In the genomic region with DNA sequence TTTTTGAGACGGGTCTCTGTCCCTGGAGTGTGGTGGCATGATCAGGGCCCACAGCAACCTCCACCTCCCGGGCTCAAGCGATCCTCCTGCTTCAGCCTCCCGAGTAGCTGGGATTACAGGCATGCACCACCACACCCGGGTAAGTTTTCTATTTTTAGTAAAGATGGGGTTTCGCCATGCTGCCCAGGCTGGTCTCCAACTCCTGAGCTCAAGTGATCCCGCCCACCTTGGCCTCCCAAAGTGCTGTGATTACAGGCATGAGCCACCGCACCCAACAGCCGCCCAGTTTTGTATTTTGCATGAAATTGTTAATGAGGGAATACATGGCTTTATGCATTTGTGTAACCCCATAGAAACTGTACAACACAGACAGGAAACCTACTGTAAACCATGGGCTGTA, we compare ENCODE assay signal across 10 cellular contexts. TPM values are rescaled to one million over a fixed set of nuclear protein-coding genes. Genes with fewer than 3 reads are reported as not detected.
DNase-seq lines count a peak whose midpoint lies in the region; ATAC-seq and TF ChIP-seq lines count a peak whose summit lies in the region.
"Had no signal": no experiment of that assay in that cellular context is flagged by ENCODE, and none has a peak within 500 bp of the region (broad histone marks: within the 10 kb centered on the region; RNA-seq: fewer than 3 reads in every experiment).

No MANE protein-coding gene starts in this region.

- peaks cover 22% of the 10 kb centered on the region for H3F3A ChIP-seq in SU-DHL-6 (ENCODE audit: insufficient read depth)

- H3K4me3 Mint-ChIP-seq in activated T-cell treated with anti-CD3 and anti-CD28 coated beads, Interleukin-2, amount 50 U/mL, for 72 hours: peak overlapping the region; percentile 88 to 90

- no peaks in the 10 kb centered on the region for H3K27me3 Mint-ChIP-seq in activated T-cell treated with anti-CD3 and anti-CD28 coated beads, Interleukin-2, amount 50 U/mL, for 72 hours (ENCODE audit: low read depth)

- H3K36me3 Mint-ChIP-seq in activated T-cell treated with anti-CD3 and anti-CD28 coated beads, Interleukin-2, amount 50 U/mL, for 72 hours (ENCODE audit: insufficient read depth in 2 of 2): peaks cover 4 to 5% of the 10 kb centered on the region in 2 donors

- no peaks in the 10 kb centered on the region for H4K20me1 ChIP-seq in SU-DHL-6 (ENCODE audit: low read depth, low read length)

- TF ChIP-seq POLR2A in gastroesophageal sphincter (IDR thresholded peaks at IDR 0.05): no peak

- no peaks in the 10 kb centered on the region for H3K9me3 ChIP-seq in SU-DHL-6 (ENCODE audit: insufficient read depth, low read length)
- H3K9me3 ChIP-seq in gastroesophageal sphincter: no peaks in the 10 kb centered on the region
- H3K9me3 ChIP-seq in thoracic aorta: no peaks in the 10 kb centered on the region

- H2AFZ ChIP-seq in SU-DHL-6 (ENCODE audit: low read depth, low read length, severe bottlenecking): no peak overlapping the region

- H3K79me2 ChIP-seq in SU-DHL-6 (ENCODE audit: insufficient read depth, low read length): peaks cover 24% of the 10 kb centered on the region

- peaks cover 0 to 55% (median 13%) of the 10 kb centered on the region in 3 donors for H3K4me1 ChIP-seq in gastroesophageal sphincter
- H3K4me1 ChIP-seq in thoracic aorta (ENCODE audit: control insufficient read depth in 1 of 2, low read depth in 2 of 2): peaks cover 0 to 15% of the 10 kb centered on the region in 2 donors

- no peak overlapping the region for H3K27ac Mint-ChIP-seq in activated T-cell treated with anti-CD3 and anti-CD28 coated beads, Interleukin-2, amount 50 U/mL, for 72 hours

- TF ChIP-seq CTCF in SU-DHL-6 (IDR thresholded peaks at IDR 0.05; ENCODE audit: insufficient read depth, low read length, poor library complexity, severe bottlenecking) (no peak), gastroesophageal sphincter (IDR thresholded peaks at IDR 0.05) (no peak), thoracic aorta (IDR thresholded peaks at IDR 0.05) (no peak)

- peaks cover 53% of the 10 kb centered on the region for H3K4me1 Mint-ChIP-seq in activated T-cell treated with anti-CD3 and anti-CD28 coated beads, Interleukin-2, amount 50 U/mL, for 72 hours (ENCODE audit: low read depth)

- ATAC-seq in activated T-cell treated with anti-CD3 and anti-CD28 coated beads, Interleukin-2, amount 50 U/mL, for 72 hours (replicated peaks in 1 of 2): no peak
- ATAC-seq in gastroesophageal sphincter: no peak
- ATAC-seq in thoracic aorta (ENCODE audit: insufficient number of reproducible peaks, low FRiP score, low read depth): no peak
- ATAC-seq in GM18519 (IDR thresholded peaks at IDR 0.05; ENCODE audit: low FRiP score, unreplicated experiment): no peak
- no peak for ATAC-seq in GM18907 (IDR thresholded peaks at IDR 0.05; ENCODE audit: unreplicated experiment)
- ATAC-seq in GM18502 (IDR thresholded peaks at IDR 0.05; ENCODE audit: poor library complexity, unreplicated experiment): no peak

- no peak for TF ChIP-seq EP300 in gastroesophageal sphincter (IDR thresholded peaks at IDR 0.05)

- H3K9me2 ChIP-seq in SU-DHL-6 (replicated peaks; ENCODE audit: insufficient read depth, low read length): no peaks in the 10 kb centered on the region

- no peaks in the 10 kb centered on the region for H3K9me3 Mint-ChIP-seq in activated T-cell treated with anti-CD3 and anti-CD28 coated beads, Interleukin-2, amount 50 U/mL, for 72 hours

- DNase-seq in activated T-cell treated with anti-CD3 and anti-CD28 coated beads, Interleukin-2, amount 50 U/mL, for 72 hours: no peak
- DNase-seq in activated T-cell treated with anti-CD3 and anti-CD28 coated beads, Interleukin-2, amount 50 U/mL, for 1 hour: no peak
- DNase-seq in thoracic aorta (ENCODE audit: low spot score): no peak

- H3K36me3 ChIP-seq in SU-DHL-6 (ENCODE audit: low read length) (no peaks in the 10 kb centered on the region), gastroesophageal sphincter (peaks cover 0 to 34% of the 10 kb centered on the region in 2 donors), thoracic aorta (peaks cover 6% of the 10 kb centered on the region)

- 89% methylated on average over 3 of the region's 9 CpGs; no CpG with 5 or more reads in 1 of the 2 donors for WGBS in gastroesophageal sphincter (ENCODE audit: low coverage in 1 of 2), 2 donors

- H3K27me3 ChIP-seq in SU-DHL-6 (ENCODE audit: low read length): no peaks in the 10 kb centered on the region
- H3K27me3 ChIP-seq in gastroesophageal sphincter: no peaks in the 10 kb centered on the region
- no peaks in the 10 kb centered on the region for H3K27me3 ChIP-seq in thoracic aorta (replicated peaks; ENCODE audit: insufficient read depth)

- peak overlapping the region; percentile 67 for H3K4me2 ChIP-seq in SU-DHL-6 (ENCODE audit: low read depth, low read length, poor library complexity, severe bottlenecking)

- H3K27ac ChIP-seq in SU-DHL-6 (ENCODE audit: low read depth, low read length) (peak overlapping the region; percentile 69), gastroesophageal sphincter (peak overlapping the region; percentile 47 to 74 (median 67)), thoracic aorta (no peak overlapping the region)

- peak overlapping the region; percentile 42 for H3K4me3 ChIP-seq in SU-DHL-6 (ENCODE audit: insufficient read depth, low read length, poor library complexity, severe bottlenecking)
- peak overlapping the region in 1 of 2 donors; percentile 12 for H3K4me3 ChIP-seq in gastroesophageal sphincter
- peak overlapping the region; percentile 42 for H3K4me3 ChIP-seq in thoracic aorta

- peak overlapping the region; percentile 43; the same call in 1 of the 2 replicates for H3K9ac ChIP-seq in SU-DHL-6 (ENCODE audit: low read length)

RNA-seq across cellular contexts. Expression of gene ARHGAP4, which starts 2.8 kb away (rescaled TPM):
- 100 to 1,000 TPM; 147 to 158 TPM for total RNA-seq in activated T-cell treated with anti-CD3 and anti-CD28 coated beads, Interleukin-2, amount 50 U/mL, for 72 hours
- total RNA-seq in gastroesophageal sphincter (10 to 100 TPM; 10.9 to 26.0 (median 18.1) TPM), thoracic aorta (10 to 100 TPM; 31.7 to 92.1 TPM)

RNA-seq across cellular contexts. Expression of gene NAA10, which starts 6.0 kb away (rescaled TPM):
- 10 to 100 TPM; 76.7 to 94.1 TPM for total RNA-seq in activated T-cell treated with anti-CD3 and anti-CD28 coated beads, Interleukin-2, amount 50 U/mL, for 72 hours
- 100 to 1,000 TPM in 1 of 4 donors, 10 to 100 TPM in 3; 68.3 to 103 (median 89.2) TPM for total RNA-seq in gastroesophageal sphincter
- total RNA-seq in thoracic aorta: 10 to 100 TPM; 60.1 to 66.4 TPM

RNA-seq across cellular contexts. Expression of gene RENBP, which starts 15.6 kb away (rescaled TPM):
- total RNA-seq in activated T-cell treated with anti-CD3 and anti-CD28 coated beads, Interleukin-2, amount 50 U/mL, for 72 hours: 10 to 100 TPM; 11.6 to 13.9 TPM
- total RNA-seq in gastroesophageal sphincter (10 to 100 TPM in 3 of 4 donors, 1 to 10 TPM in 1; 8.1 to 15.0 (median 12.5) TPM), thoracic aorta (10 to 100 TPM; 11.2 to 21.4 TPM)

RNA-seq across cellular contexts. Expression of gene AVPR2, which starts 24.4 kb away (rescaled TPM):
- not detected for total RNA-seq in activated T-cell treated with anti-CD3 and anti-CD28 coated beads, Interleukin-2, amount 50 U/mL, for 72 hours
- total RNA-seq in gastroesophageal sphincter (1 to 10 TPM in 3 of 4 donors, under 1 TPM in 1; 0.81 to 7.9 (median 3.8) TPM), thoracic aorta (not detected)
- total RNA-seq: NCI-H460, pulmonary artery endothelial cell had no signal

RNA-seq across cellular contexts. Expression of gene HCFC1, which starts 42.8 kb away (rescaled TPM):
- total RNA-seq in activated T-cell treated with anti-CD3 and anti-CD28 coated beads, Interleukin-2, amount 50 U/mL, for 72 hours: 10 to 100 TPM; 59.3 to 65.8 TPM
- total RNA-seq in gastroesophageal sphincter (10 to 100 TPM; 32.9 to 94.4 (median 43.1) TPM), thoracic aorta (10 to 100 TPM; 51.6 to 58.9 TPM)

Comparison
In these comparisons a context has a peak if more than half of its experiments do, and no peak if none do; other contexts are left out.
1. H3K27ac ChIP-seq: peak in SU-DHL-6 (single experiment) and gastroesophageal sphincter (4 of 4); none in thoracic aorta (0 of 2).